ENCODE assay signal across 28 cellular contexts in the genomic region with DNA sequence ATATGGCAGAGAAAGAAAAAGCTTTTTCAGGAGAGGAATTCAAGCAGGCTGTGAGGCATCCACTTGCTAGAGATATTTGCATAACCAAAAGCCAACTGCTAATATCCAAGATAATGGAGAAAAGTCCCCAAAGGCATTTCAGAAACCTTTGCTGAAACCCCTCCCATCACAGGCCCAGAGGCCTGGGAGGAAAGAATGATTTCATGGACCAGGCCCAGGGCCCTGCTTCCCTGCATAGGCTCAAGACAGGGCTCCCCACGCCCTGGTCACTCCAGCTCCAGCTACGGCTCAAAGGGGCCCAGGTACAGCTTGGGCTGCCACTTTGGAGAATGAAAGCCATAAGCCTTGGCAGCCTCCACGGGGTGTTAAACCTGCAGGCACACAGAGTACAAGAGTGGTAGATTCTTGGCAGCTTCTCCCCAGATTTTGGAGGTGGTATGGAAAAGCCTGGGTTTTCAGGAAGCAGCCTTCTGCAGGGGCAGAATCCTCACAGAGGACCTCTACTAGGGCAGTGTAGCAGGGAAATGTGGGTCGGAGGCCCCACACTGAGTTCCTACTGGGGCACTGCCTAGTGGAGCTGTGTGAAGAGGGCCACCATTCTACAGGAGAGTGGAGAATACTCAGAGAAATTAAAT.
"Had no signal": no experiment of that assay in that cellular context is flagged by ENCODE, and none has a peak within 500 bp of the region (broad histone marks: within the 10 kb centered on the region; RNA-seq: fewer than 3 reads in every experiment).

No MANE protein-coding gene starts in this region.

- FAIRE-seq: islet of Langerhans, kidney had no signal

- H3K36me3 ChIP-seq: left lung, lower lobe of right lung, ovary, right atrium auricular region, right lobe of liver, uterus had no signal

- ATAC-seq: left colon; left lung; lower lobe of right lung; mucosa of descending colon; naive thymus-derived CD4-positive, alpha-beta T cell; natural killer cell treated with Interleukin-12 subunit alpha and Interleukin-12 subunit beta and Interleukin-15 and Interleukin-18, amount 100 ng/mL, for 72 hours; right lobe of liver; stimulated activated memory B cell treated with anti-CD40 and anti-IgM and Interleukin-4, amounts not matched to agents 10 μg/mL and 1 μg/mL and 100 μg/mL, for 72 hours; stimulated activated naive CD8-positive, alpha-beta T cell treated with anti-CD3 and anti-CD28 coated beads, Interleukin-15, amount 100 ng/mL, for 72 hours had no signal

- DNase-seq: hippocampal formation; immature natural killer cell; kidney; left colon; left lung; lower lobe of right lung; mammary epithelial cell; midbrain; mucosa of descending colon; naive thymus-derived CD4-positive, alpha-beta T cell; ovary; right lobe of liver; stimulated activated CD4-positive, alpha-beta T cell treated with anti-CD3 and anti-CD28 coated beads, Interleukin-1b, Interleukin-23, amount 100 ng/mL, for 48 hours; stimulated activated CD4-positive, alpha-beta T cell treated with anti-CD3 and anti-CD28 coated beads, Interleukin-2, amount 100 ng/mL, for 48 hours; stimulated activated CD4-positive, alpha-beta T cell treated with anti-CD3 and anti-CD28 coated beads, Interleukin-4, amount 100 ng/mL, for 4 hours; stimulated activated CD8-positive, alpha-beta memory T cell treated with anti-CD3 and anti-CD28 coated beads, Interleukin-4, amount 100 ng/mL, for 48 hours; stimulated activated naive CD4-positive, alpha-beta T cell treated with Interleukin-2 at 50 U/mL for 16 hours; stimulated activated naive CD8-positive, alpha-beta T cell treated with anti-CD3 and anti-CD28 coated beads, Interleukin-15, amount 100 ng/mL, for 72 hours; substantia nigra; uterus had no signal

- H3K4me3 Mint-ChIP-seq: immature natural killer cell; natural killer cell treated with Interleukin-12 subunit alpha and Interleukin-12 subunit beta and Interleukin-15 and Interleukin-18, amount 100 ng/mL, for 72 hours; stimulated activated memory B cell treated with anti-CD40 and anti-IgM and Interleukin-4, amounts not matched to agents 10 μg/mL and 1 μg/mL and 100 μg/mL, for 72 hours; stimulated activated naive CD8-positive, alpha-beta T cell treated with anti-CD3 and anti-CD28 coated beads, Interleukin-15, amount 100 ng/mL, for 72 hours; type B pancreatic cell had no signal

- H3K4me3 ChIP-seq: left lung, lower lobe of right lung, mucosa of descending colon, ovary, right atrium auricular region, right lobe of liver, smooth muscle cell, tibial nerve, uterus had no signal

- H3K27me3 Mint-ChIP-seq: natural killer cell treated with Interleukin-12 subunit alpha and Interleukin-12 subunit beta and Interleukin-15 and Interleukin-18, amount 100 ng/mL, for 72 hours; stimulated activated memory B cell treated with anti-CD40 and anti-IgM and Interleukin-4, amounts not matched to agents 10 μg/mL and 1 μg/mL and 100 μg/mL, for 72 hours had no signal

- H3K4me1 ChIP-seq: right atrium auricular region, right lobe of liver, uterus had no signal

- H3K9me3 ChIP-seq: ovary, right lobe of liver had no signal

- H3K27me3 ChIP-seq: left lung, ovary, right atrium auricular region, right lobe of liver, tibial nerve, uterus had no signal

- H3K27ac ChIP-seq: left lung, lower lobe of right lung, ovary, right atrium auricular region, right lobe of liver, tibial nerve, uterus had no signal

- H3K4me2 ChIP-seq: smooth muscle cell had no signal

- H3K27ac Mint-ChIP-seq: immature natural killer cell; naive thymus-derived CD4-positive, alpha-beta T cell; natural killer cell treated with Interleukin-12 subunit alpha and Interleukin-12 subunit beta and Interleukin-15 and Interleukin-18, amount 100 ng/mL, for 72 hours; progenitor cell of endocrine pancreas; stimulated activated memory B cell treated with anti-CD40 and anti-IgM and Interleukin-4, amounts not matched to agents 10 μg/mL and 1 μg/mL and 100 μg/mL, for 72 hours; stimulated activated naive CD8-positive, alpha-beta T cell treated with anti-CD3 and anti-CD28 coated beads, Interleukin-15, amount 100 ng/mL, for 72 hours; type B pancreatic cell had no signal
